Comparison of ENCODE assay signal across 8 cellular contexts in the genomic region with DNA sequence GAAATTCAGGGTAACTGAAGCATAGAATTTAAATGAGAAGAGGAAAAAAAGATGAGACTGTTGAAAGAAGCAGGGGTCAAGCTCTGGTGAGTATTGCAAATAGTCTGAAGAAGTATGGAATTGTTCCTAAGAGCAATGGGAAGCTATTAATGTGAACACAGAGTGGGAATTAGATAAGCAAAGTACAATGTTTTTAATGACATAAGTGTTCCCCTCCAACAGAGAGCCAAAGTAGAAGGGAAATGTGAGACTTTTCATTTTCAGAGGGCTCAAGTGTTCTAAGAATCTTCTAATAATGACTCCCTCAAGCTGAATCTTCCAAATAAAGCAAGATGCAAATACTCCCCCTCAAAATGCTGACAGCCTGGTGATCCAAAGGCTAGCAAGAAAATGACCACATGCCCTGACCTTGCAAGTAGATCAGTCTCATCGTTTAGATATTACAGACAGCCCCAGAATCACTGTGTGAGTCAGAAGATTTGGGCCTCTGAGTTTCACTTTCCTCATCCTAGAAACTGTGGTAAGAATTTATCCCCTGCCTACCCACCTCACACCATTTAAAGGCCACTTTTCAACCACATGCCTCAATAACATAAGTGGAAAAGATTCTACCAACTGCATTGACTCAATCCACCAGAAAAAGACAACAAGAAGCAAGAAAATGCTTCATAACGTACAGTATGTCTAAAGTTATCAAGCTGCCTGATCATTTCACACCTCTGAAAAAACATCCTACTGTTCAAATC.
DNase-seq lines count a peak whose midpoint lies in the region; ATAC-seq and FAIRE-seq lines count a peak whose summit lies in the region.
"Not testable (repeated sequence)": the region's sequence is repeated elsewhere in the genome, so short reads cannot be mapped to it uniquely, and the experiment has no call there.

No MANE protein-coding gene starts in this region.

- peak overlapping the region; percentile 74 for H3K27ac Mint-ChIP-seq in activated naive CD8-positive, alpha-beta T cell treated with anti-CD3 and anti-CD28 coated beads for 36 hours
- H3K27ac Mint-ChIP-seq in stimulated activated naive CD8-positive, alpha-beta T cell treated with anti-CD3 and anti-CD28 coated beads, Interleukin-15, Interleukin-2, amounts not matched to agents 100 ng/mL and 50 ng/mL, for 24 hours = peak overlapping the region; percentile 55

- H3K9me3 Mint-ChIP-seq in activated naive CD8-positive, alpha-beta T cell treated with anti-CD3 and anti-CD28 coated beads for 36 hours; stimulated activated naive CD8-positive, alpha-beta T cell treated with anti-CD3 and anti-CD28 coated beads, Interleukin-15, Interleukin-2, amounts not matched to agents 100 ng/mL and 50 ng/mL, for 24 hours: not testable (repeated sequence)

- H3K27me3 Mint-ChIP-seq in activated naive CD8-positive, alpha-beta T cell treated with anti-CD3 and anti-CD28 coated beads for 36 hours; stimulated activated naive CD8-positive, alpha-beta T cell treated with anti-CD3 and anti-CD28 coated beads, Interleukin-15, Interleukin-2, amounts not matched to agents 100 ng/mL and 50 ng/mL, for 24 hours: not testable (repeated sequence)

- H3K36me3 Mint-ChIP-seq in activated naive CD8-positive, alpha-beta T cell treated with anti-CD3 and anti-CD28 coated beads for 36 hours; stimulated activated naive CD8-positive, alpha-beta T cell treated with anti-CD3 and anti-CD28 coated beads, Interleukin-15, Interleukin-2, amounts not matched to agents 100 ng/mL and 50 ng/mL, for 24 hours (ENCODE audit: low read depth): not testable (repeated sequence)

- DNase-seq in GM18507 (ENCODE audit: extremely low spot score, insufficient read length, low read depth); RCC 7860 (ENCODE audit: low spot score); activated naive CD8-positive, alpha-beta T cell treated with anti-CD3 and anti-CD28 coated beads for 36 hours; left lobe of liver (ENCODE audit: low spot score): not testable (repeated sequence)

- peak; percentile 26 for FAIRE-seq in GM18507 (lab: Jason Lieb, UNC)
- peak; percentile 97 for FAIRE-seq in RCC 7860 (lab: Jason Lieb, UNC)

- ATAC-seq in GM21381 (IDR thresholded peaks at IDR 0.05; ENCODE audit: unreplicated experiment) (peak; percentile 71), HG02759 (IDR thresholded peaks at IDR 0.05; ENCODE audit: unreplicated experiment) (peak; percentile 59), HG03175 (IDR thresholded peaks at IDR 0.05; ENCODE audit: unreplicated experiment) (peak; percentile 69), left lobe of liver (peak; percentile 10)

- not testable (repeated sequence) for H3K4me1 Mint-ChIP-seq in activated naive CD8-positive, alpha-beta T cell treated with anti-CD3 and anti-CD28 coated beads for 36 hours
- peaks cover 11% of the 10 kb centered on the region for H3K4me1 Mint-ChIP-seq in stimulated activated naive CD8-positive, alpha-beta T cell treated with anti-CD3 and anti-CD28 coated beads, Interleukin-15, Interleukin-2, amounts not matched to agents 100 ng/mL and 50 ng/mL, for 24 hours (ENCODE audit: low read depth)

- not testable (repeated sequence) for H3K4me3 Mint-ChIP-seq in activated naive CD8-positive, alpha-beta T cell treated with anti-CD3 and anti-CD28 coated beads for 36 hours
- peak overlapping the region; percentile 20 for H3K4me3 Mint-ChIP-seq in stimulated activated naive CD8-positive, alpha-beta T cell treated with anti-CD3 and anti-CD28 coated beads, Interleukin-15, Interleukin-2, amounts not matched to agents 100 ng/mL and 50 ng/mL, for 24 hours

Comparison
In these comparisons a context has a peak if more than half of its experiments do, and no peak if none do; other contexts are left out.
1. ATAC-seq: peak in every context shown above with its lines; median percentile 71 in GM21381; 69 in HG03175; 59 in HG02759; 10 in left lobe of liver.